14 cellular contexts compared by ENCODE assay signal in genomic region chr1:66535149-66535548, GRCh38. TPM values are rescaled to one million over a fixed set of nuclear protein-coding genes. Genes with fewer than 3 reads are reported as not detected.
DNase-seq lines count a peak whose midpoint lies in the region; ATAC-seq and TF ChIP-seq lines count a peak whose summit lies in the region.
"Had no signal": no experiment of that assay in that cellular context is flagged by ENCODE, and none has a peak within 500 bp of the region (broad histone marks: within the 10 kb centered on the region; RNA-seq: fewer than 3 reads in every experiment).

No MANE protein-coding gene starts in this region.

- H3K27ac ChIP-seq in Panc1 (ENCODE audit: low read length) (no peak overlapping the region), cingulate gyrus (ENCODE audit: low read depth, low read length) (peak overlapping the region; percentile 93), temporal lobe (ENCODE audit: low read depth, low read length) (peak overlapping the region; percentile 88)
- H3K27ac ChIP-seq: right lobe of liver had no signal

- TF ChIP-seq CTCF in Panc1 (IDR thresholded peaks at IDR 0.05), result no peak

- BruUV-seq in Panc1 (replicated peaks; lab: Mats Ljungman, UMichigan), result no TSS peak

- intact Hi-C loops in Panc1 (cut with micrococcal nuclease; ENCODE audit: unreplicated experiment), result no loop called here

- POLR2A ChIA-PET in Panc1 (lab: Charles Lee), result no interaction called here

- TF ChIP-seq POLR2A in GM18505 (IDR thresholded peaks at IDR 0.05; ENCODE audit: borderline replicate concordance, extremely low read depth, insufficient read depth, insufficient read length), result no peak

- H3K36me3 ChIP-seq in Panc1 (ENCODE audit: control insufficient read depth, insufficient read depth, low read length), result no peaks in the 10 kb centered on the region
- H3K36me3 ChIP-seq: right lobe of liver had no signal

- peaks cover 5% of the 10 kb centered on the region; the same call in 1 of the 2 replicates for H3K4me1 ChIP-seq in Panc1 (ENCODE audit: control insufficient read depth, insufficient read depth, low read length)

- H3K9me3 ChIP-seq in Panc1 (ENCODE audit: control insufficient read depth, insufficient read depth, low read depth, low read length), result no peaks in the 10 kb centered on the region
- H3K9me3 ChIP-seq: right lobe of liver had no signal

- ATAC-seq in Panc1 (no peak), GM18505 (IDR thresholded peaks at IDR 0.05; ENCODE audit: unreplicated experiment) (no peak)

- CTCF ChIA-PET in Panc1 (lab: Charles Lee), result no interaction called here

- in situ Hi-C loops in Panc1 (cut with HindIII; ENCODE audit: low pct_unique_long_range_greater_than_20kb, low sequenced_read_pairs), result no loop called here

- H3K27me3 ChIP-seq in Panc1 (ENCODE audit: control insufficient read depth, insufficient read depth, low read length), result peaks cover 4% of the 10 kb centered on the region; the same call in 1 of the 2 replicates

- DNase-seq in Panc1 (ENCODE audit: low read depth, low spot score) (no peak), medulla oblongata (ENCODE audit: extremely low spot score) (peak; percentile 48), NCI-H226 (no peak)
- DNase-seq in activated CD4-positive, alpha-beta T cell treated with anti-CD3 and anti-CD28 coated beads for 4 hours, result no peak
- no peak for DNase-seq in stimulated activated CD4-positive, alpha-beta T cell treated with anti-CD3 and anti-CD28 coated beads, Interleukin-15, amount 100 ng/mL, for 24 hours
- DNase-seq: activated T-cell treated with anti-CD3 and anti-CD28 coated beads, Interleukin-2, amount 50 U/mL, for 48 hours; CD4-positive, alpha-beta memory T cell; H7; NCI-H2081 treated with DMSO at 0.1 percent for 48 hours; right lobe of liver; SW 1271 had no signal

- peak overlapping the region; percentile 43 to 58; a peak in 3 of 4 replicates for H3K4me3 ChIP-seq in Panc1 (ENCODE audit: low read depth in 2 of 2, low read length in 2 of 2)
- H3K4me3 ChIP-seq: right lobe of liver had no signal

RNA-seq across cellular contexts. Expression of gene SGIP1, which starts 1.2 kb away (rescaled TPM):
- total RNA-seq in Panc1 (2021; ENCODE audit: unreplicated experiment) (1.6 TPM), temporal lobe (78.2 TPM)
- 1.5 TPM for polyA plus RNA-seq in Panc1 (2012; ENCODE audit: insufficient read length)
- total RNA-seq: CD4-positive, alpha-beta memory T cell had no signal
- polyA plus RNA-seq: CD4-positive, alpha-beta memory T cell had no signal

Comparison
In these comparisons a context has a peak if more than half of its experiments do, and no peak if none do; other contexts are left out.
1. RNA of gene SGIP1, which starts 1.2 kb away (total RNA-seq): 78.2 TPM in temporal lobe (single experiment); 1.6 TPM in Panc1 (single experiment); every median in the first group is over 10 times any median in the second.